28 cellular contexts compared by ENCODE assay signal in the genomic region with DNA sequence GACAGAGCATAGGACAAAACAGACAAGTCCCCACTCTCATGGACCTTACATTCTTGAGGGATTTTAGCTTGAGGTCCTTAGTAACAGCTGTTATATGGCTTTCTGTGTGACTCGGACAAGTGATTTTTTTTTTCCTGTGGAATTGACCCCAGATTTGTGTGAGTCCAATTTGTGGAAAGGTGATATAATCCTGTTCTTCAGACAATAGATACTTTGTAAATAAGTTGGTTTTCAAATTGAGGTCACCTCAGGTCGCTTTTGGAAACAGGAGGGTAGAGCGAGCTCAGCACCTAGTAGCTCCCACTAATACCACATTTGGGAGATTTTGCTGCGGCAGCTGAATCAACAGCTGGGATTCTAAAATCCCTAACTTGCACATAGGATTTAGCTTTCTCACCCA.
"Had no signal": no experiment of that assay in that cellular context is flagged by ENCODE, and none has a peak within 500 bp of the region (broad histone marks: within the 10 kb centered on the region; RNA-seq: fewer than 3 reads in every experiment).

No MANE protein-coding gene starts in this region.

- H3K4me3 ChIP-seq: ascending aorta, breast epithelium, cardiac muscle cell, colonic mucosa, esophagus squamous epithelium, gastroesophageal sphincter, heart right ventricle, hepatocyte had no signal

- DNase-seq: activated CD4-positive, alpha-beta memory T cell treated with anti-CD3 and anti-CD28 coated beads for 36 hours; activated CD4-positive, alpha-beta T cell treated with anti-CD3 and anti-CD28 coated beads for 36 hours; activated CD4-positive, alpha-beta T cell treated with anti-CD3 and anti-CD28 coated beads, Interleukin-2, amount 10 ng/mL, durations not matched to agents 24 days and 14 days; activated CD4-positive, CD25-positive, alpha-beta regulatory T cell; activated CD4-positive, CD25-positive, alpha-beta regulatory T cell treated with anti-CD3 and anti-CD28 coated beads, Interleukin-2, amount 50 U/mL, for 72 hours; activated CD8-positive, alpha-beta memory T cell treated with anti-CD3 and anti-CD28 coated beads, Interleukin-2, amount 10 ng/mL, durations not matched to agents 7 days and 5 days; activated CD8-positive, alpha-beta memory T cell treated with anti-CD3 and anti-CD28 coated beads, Interleukin-2, amount 50 U/mL, for 4 hours; activated CD8-positive, alpha-beta T cell treated with anti-CD3 and anti-CD28 coated beads, Interleukin-2, amount 10 ng/mL, durations not matched to agents 7 days and 5 days; activated effector memory CD4-positive, alpha-beta T cell treated with anti-CD3 and anti-CD28 coated beads, Interleukin-2, amount 50 U/mL, for 16 hours; activated naive CD4-positive, alpha-beta T cell; activated naive CD4-positive, alpha-beta T cell treated with anti-CD3 and anti-CD28 coated beads, Interleukin-2, amount 10 ng/mL, durations not matched to agents 7 days and 5 days; activated naive CD8-positive, alpha-beta T cell treated with anti-CD3 and anti-CD28 coated beads, Interleukin-2, amount 10 ng/mL, durations not matched to agents 7 days and 5 days; activated T-cell treated with anti-CD3 and anti-CD28 coated beads, Interleukin-2, amount 50 U/mL, for 1 hour; activated T-cell treated with anti-CD3 and anti-CD28 coated beads, Interleukin-2, amount 50 U/mL, for 48 hours; central memory CD4-positive, alpha-beta T cell; cerebellar nuclear complex; colonic mucosa; effector CD8-positive, alpha-beta T cell; esophagus squamous epithelium; foreskin melanocyte; heart right ventricle; T1000 had no signal

- H3K27me3 ChIP-seq: ascending aorta, breast epithelium, cardiac muscle cell, colonic mucosa, esophagus squamous epithelium, gastroesophageal sphincter, heart right ventricle, hepatocyte had no signal

- H3K9me3 ChIP-seq: ascending aorta, breast epithelium, colonic mucosa, esophagus squamous epithelium, gastroesophageal sphincter had no signal

- H3K36me3 ChIP-seq: ascending aorta, breast epithelium, cardiac muscle cell, colonic mucosa, esophagus squamous epithelium, gastroesophageal sphincter, heart right ventricle had no signal

- H3K27ac ChIP-seq: ascending aorta, breast epithelium, cardiac muscle cell, colonic mucosa, epithelial cell of prostate, esophagus squamous epithelium, gastroesophageal sphincter, heart right ventricle, hepatocyte had no signal
